8 cellular contexts compared by ENCODE assay signal in the genomic region with DNA sequence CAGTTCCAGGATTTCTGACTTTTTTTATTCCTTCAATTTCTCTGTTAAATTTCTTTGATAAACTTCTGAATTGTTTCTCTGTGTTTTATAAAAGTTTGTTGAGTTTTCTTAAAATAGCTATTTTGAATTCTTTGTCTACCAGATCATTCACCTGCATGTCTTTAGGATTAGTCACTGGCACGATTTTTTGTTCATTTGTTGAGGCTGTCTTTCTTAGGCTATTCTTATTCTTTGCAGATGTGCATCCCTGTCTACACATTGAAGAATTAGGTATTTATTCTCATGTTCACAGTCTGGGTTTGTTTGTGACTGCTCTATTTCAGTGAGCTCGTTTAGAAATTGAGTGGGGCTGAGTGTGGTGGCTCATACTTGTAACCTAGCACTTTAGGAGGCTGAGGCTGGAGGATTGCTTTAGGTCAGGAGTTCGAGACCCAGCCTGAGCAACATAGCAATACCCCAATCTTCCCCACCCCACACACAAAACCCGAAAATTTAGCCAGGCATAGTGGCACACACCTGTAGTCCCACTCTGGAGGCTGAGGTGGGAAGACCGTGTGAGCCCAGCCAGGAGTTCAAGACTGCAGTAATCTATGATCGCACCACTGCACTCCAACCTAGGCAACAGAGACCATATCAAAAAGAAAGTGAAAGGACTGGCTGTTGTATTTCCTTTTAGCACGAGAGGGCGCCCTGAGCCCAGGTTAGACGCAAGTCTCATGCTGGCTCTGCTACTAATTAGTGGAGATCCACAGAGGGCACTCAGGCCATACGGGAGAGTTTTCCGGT. TPM values are rescaled to one million over a fixed set of nuclear protein-coding genes. Genes with fewer than 3 reads are reported as not detected.
A peak's percentile ranks its signal among the peaks of the same experiment; 100 is the strongest.
DNase-seq lines count a peak whose midpoint lies in the region; ATAC-seq and TF ChIP-seq lines count a peak whose summit lies in the region.

No MANE protein-coding gene starts in this region.

- DNase-seq in ELF-1 (ENCODE audit: low read depth, low spot score) = peak; percentile 88
- peak; percentile 60 to 71 for DNase-seq in SJSA1 (ENCODE audit: low read depth in 1 of 2, low spot score in 2 of 2)
- DNase-seq in activated naive CD4-positive, alpha-beta T cell treated with anti-CD3 and anti-CD28 coated beads for 36 hours = peak; percentile 87
- DNase-seq in head of caudate nucleus = peak; percentile 12 to 88 (median 68)
- peak; percentile 39 for DNase-seq in progenitor cell of endocrine pancreas (ENCODE audit: low spot score, unreplicated experiment)
- peak; percentile 82 for DNase-seq in ureter (ENCODE audit: low spot score)

- ATAC-seq in GM21786 (IDR thresholded peaks at IDR 0.05; ENCODE audit: unreplicated experiment) = peak; percentile 99

- peak overlapping the region; percentile 79 for H3K4me3 Mint-ChIP-seq in activated naive CD4-positive, alpha-beta T cell treated with anti-CD3 and anti-CD28 coated beads for 36 hours
- H3K4me3 Mint-ChIP-seq in progenitor cell of endocrine pancreas (ENCODE audit: low read depth) = no peak overlapping the region

- no peaks in the 10 kb centered on the region for H3K36me3 ChIP-seq in SJSA1

- H3K4me3 ChIP-seq in SJSA1 = peak overlapping the region; percentile 34

- H3K27ac Mint-ChIP-seq in activated naive CD4-positive, alpha-beta T cell treated with anti-CD3 and anti-CD28 coated beads for 36 hours = no peak overlapping the region
- no peak overlapping the region for H3K27ac Mint-ChIP-seq in progenitor cell of endocrine pancreas

- peak; percentile 55 for TF ChIP-seq CTCF in LNCAP (IDR thresholded peaks at IDR 0.05)
- peak; percentile 69 for TF ChIP-seq CTCF in progenitor cell of endocrine pancreas (IDR thresholded peaks at IDR 0.05; ENCODE audit: unreplicated experiment)

- H3K27me3 ChIP-seq in SJSA1 (replicated peaks) = no peaks in the 10 kb centered on the region

- peaks cover 7% of the 10 kb centered on the region for H3K9me3 Mint-ChIP-seq in activated naive CD4-positive, alpha-beta T cell treated with anti-CD3 and anti-CD28 coated beads for 36 hours
- H3K9me3 Mint-ChIP-seq in progenitor cell of endocrine pancreas (ENCODE audit: low read depth) = peaks cover 18% of the 10 kb centered on the region

- no peaks in the 10 kb centered on the region for H3K27me3 Mint-ChIP-seq in activated naive CD4-positive, alpha-beta T cell treated with anti-CD3 and anti-CD28 coated beads for 36 hours (ENCODE audit: low read depth)
- H3K27me3 Mint-ChIP-seq in progenitor cell of endocrine pancreas = no peaks in the 10 kb centered on the region

- peaks cover 8% of the 10 kb centered on the region for H3K4me1 Mint-ChIP-seq in activated naive CD4-positive, alpha-beta T cell treated with anti-CD3 and anti-CD28 coated beads for 36 hours (ENCODE audit: low read depth)
- no peaks in the 10 kb centered on the region for H3K4me1 Mint-ChIP-seq in progenitor cell of endocrine pancreas (ENCODE audit: low read depth)

- CTCF ChIA-PET in activated naive CD4-positive, alpha-beta T cell treated with anti-CD3 and anti-CD28 coated beads for 36 hours (lab: Charles Lee) = interaction anchor here (0.5 to 2.7 kb wide), 10 partner anchors 16 to 216 kb away, joined by 3 to 19 read pairs (median 3); no protein-coding TSS in a partner anchor

- intact Hi-C loops in activated naive CD4-positive, alpha-beta T cell treated with anti-CD3 and anti-CD28 coated beads for 36 hours (cut with micrococcal nuclease) = loop anchor here (1.0 to 5.0 kb wide), 6 partner anchors 62 to 840 kb away; a partner anchor contains a TSS
- intact Hi-C loops in head of caudate nucleus (cut with DNase I) = loop anchor here (10.0 kb wide), 1 partner anchor 74 kb away; no protein-coding TSS in a partner anchor

- no peaks in the 10 kb centered on the region for H3K9me3 ChIP-seq in SJSA1 (replicated peaks)

- H3K36me3 Mint-ChIP-seq in activated naive CD4-positive, alpha-beta T cell treated with anti-CD3 and anti-CD28 coated beads for 36 hours (ENCODE audit: low read depth) = peaks cover 1% of the 10 kb centered on the region
- no peaks in the 10 kb centered on the region for H3K36me3 Mint-ChIP-seq in progenitor cell of endocrine pancreas (ENCODE audit: insufficient read depth)

- no peak overlapping the region for H3K27ac ChIP-seq in SJSA1

- H3K4me1 ChIP-seq in SJSA1 (replicated peaks) = 0 out of 2 replicates have a peak, but pooled peaks cover 4% of the 10 kb centered on the region

RNA-seq across cellular contexts. Expression of a gene that starts 42.0 kb away (rescaled TPM):
- total RNA-seq in SJSA1 (2014; rRNA removed; shearing (Covaris generic)) = 3.3 and 3.7 TPM in 2 replicates
- 1 to 10 TPM; 4.1 to 4.6 TPM for total RNA-seq in activated naive CD4-positive, alpha-beta T cell treated with anti-CD3 and anti-CD28 coated beads for 36 hours
- total RNA-seq in progenitor cell of endocrine pancreas (2.7 and 3.4 TPM in 2 replicates), ureter (28.2 TPM)

RNA-seq across cellular contexts. Expression of a gene that starts 46.1 kb away (rescaled TPM):
- total RNA-seq in SJSA1 (2014; rRNA removed; shearing (Covaris generic)) = 62.6 and 63.8 TPM in 2 replicates
- 10 to 100 TPM; 94.3 to 95.5 TPM for total RNA-seq in activated naive CD4-positive, alpha-beta T cell treated with anti-CD3 and anti-CD28 coated beads for 36 hours
- 87.8 and 92.8 TPM in 2 replicates for total RNA-seq in progenitor cell of endocrine pancreas
- 78.4 TPM for total RNA-seq in ureter
